8 cellular contexts compared by ENCODE assay signal in genomic region chr5:135426102-135427082, GRCh38. TPM values are rescaled to one million over a fixed set of nuclear protein-coding genes. Genes with fewer than 3 reads are reported as not detected.
DNase-seq lines count a peak whose midpoint lies in the region; ATAC-seq, FAIRE-seq and TF ChIP-seq lines count a peak whose summit lies in the region.

No MANE protein-coding gene starts in this region.

- no peak overlapping the region for H2BK12ac ChIP-seq in neuronal stem cell (ENCODE audit: low read length)

- H3K4me2 ChIP-seq in neuronal stem cell (ENCODE audit: insufficient read depth, low read length, poor library complexity, severe bottlenecking), result no peak overlapping the region

- peaks cover 0 to 12% (median 0%) of the 10 kb centered on the region in 3 experiments for H3K27me3 ChIP-seq in neuronal stem cell (ENCODE audit: control insufficient read depth in 3 of 3, insufficient read depth in 3 of 3, low read depth in 1 of 3, low read length in 3 of 3)

- H2AFZ ChIP-seq in neuronal stem cell (ENCODE audit: low read length), result no peak overlapping the region

- no peak overlapping the region for H2BK15ac ChIP-seq in neuronal stem cell (ENCODE audit: low read length)

- no peak overlapping the region for H3K23ac ChIP-seq in neuronal stem cell (ENCODE audit: low read depth, low read length, poor library complexity)

- H4K91ac ChIP-seq in neuronal stem cell (ENCODE audit: low read depth, low read length, poor library complexity), result no peak overlapping the region

- peak; percentile 77 to 87 for ATAC-seq in activated naive CD4-positive, alpha-beta T cell treated with anti-CD3 and anti-CD28 coated beads, Interleukin-2, amount 50 U/mL, for 72 hours
- peak; percentile 77 for ATAC-seq in GM21737 (IDR thresholded peaks at IDR 0.05; ENCODE audit: unreplicated experiment)

- peaks cover 3 to 4% of the 10 kb centered on the region in 2 donors for H3K9me3 ChIP-seq in neuronal stem cell (replicated peaks in 1 of 2; ENCODE audit: control insufficient read depth in 2 of 2, insufficient read depth in 1 of 2, low read depth in 1 of 2, low read length in 2 of 2)

- no peaks in the 10 kb centered on the region for H3K36me3 Mint-ChIP-seq in activated naive CD4-positive, alpha-beta T cell treated with anti-CD3 and anti-CD28 coated beads, Interleukin-2, amount 50 U/mL, for 72 hours

- no peaks in the 10 kb centered on the region for H3K36me3 ChIP-seq in neuronal stem cell (replicated peaks in 1 of 2; ENCODE audit: control insufficient read depth in 2 of 2, insufficient read depth in 2 of 2, low read length in 2 of 2)

- TF ChIP-seq POLR2A in erythroblast (IDR thresholded peaks at IDR 0.05; ENCODE audit: low read length), result no peak

- no peak overlapping the region for H3K18ac ChIP-seq in neuronal stem cell (ENCODE audit: low read length)

- H3K9me3 Mint-ChIP-seq in activated naive CD4-positive, alpha-beta T cell treated with anti-CD3 and anti-CD28 coated beads, Interleukin-2, amount 50 U/mL, for 72 hours, result no peaks in the 10 kb centered on the region

- WGBS in neuronal stem cell (ENCODE audit: extremely low coverage in 2 of 2, insufficient read length in 2 of 2, insufficient replicate concordance in 1 of 2), 2 donors, result no CpG with 5 or more reads among the region's 7 CpGs

- H3K14ac ChIP-seq in neuronal stem cell (ENCODE audit: low read length), result no peak overlapping the region

- H2BK5ac ChIP-seq in neuronal stem cell (ENCODE audit: low read length), result no peak overlapping the region

- no peak overlapping the region for H3K4ac ChIP-seq in neuronal stem cell (ENCODE audit: low read length)

- no peak overlapping the region for H2AK5ac ChIP-seq in neuronal stem cell (ENCODE audit: low read depth, low read length)

- peaks cover 0 to 2% of the 10 kb centered on the region in 2 donors for H3K4me1 ChIP-seq in neuronal stem cell (ENCODE audit: control insufficient read depth in 2 of 2, insufficient read depth in 1 of 2, low read depth in 1 of 2, low read length in 2 of 2)

- FAIRE-seq in frontal cortex (lab: Jason Lieb, UNC), result no peak

- no peak overlapping the region for H2BK120ac ChIP-seq in neuronal stem cell (ENCODE audit: low read depth, low read length)

- no peak overlapping the region for H3K27ac Mint-ChIP-seq in activated naive CD4-positive, alpha-beta T cell treated with anti-CD3 and anti-CD28 coated beads, Interleukin-2, amount 50 U/mL, for 72 hours

- H3K9ac ChIP-seq in neuronal stem cell (ENCODE audit: low read depth, low read length, poor library complexity), result no peak overlapping the region

- H3K79me1 ChIP-seq in neuronal stem cell (ENCODE audit: low read depth, low read length), result no peaks in the 10 kb centered on the region

- no peak overlapping the region for H3K27ac ChIP-seq in neuronal stem cell (replicated peaks; ENCODE audit: low read length)

- no peak overlapping the region for H4K8ac ChIP-seq in neuronal stem cell (ENCODE audit: low read depth, low read length)

- peak in 1 of 2 donors; percentile 27 for DNase-seq in activated naive CD4-positive, alpha-beta T cell treated with anti-CD3 and anti-CD28 coated beads, Interleukin-2, amount 50 U/mL, for 72 hours (ENCODE audit: low spot score in 2 of 2)
- DNase-seq in activated naive CD4-positive, alpha-beta T cell treated with anti-CD3 and anti-CD28 coated beads, Interleukin-2, amount 50 U/mL, for 16 hours, result no peak
- DNase-seq in LHCN-M2 (ENCODE audit: low read depth) (peak; percentile 47), SK-N-DZ (ENCODE audit: low spot score) (peak; percentile 62), erythroblast (lab: John Stamatoyannopoulos, UW) (peak; percentile 62 to 72), neuronal stem cell (ENCODE audit: low spot score) (peak; percentile 21), frontal cortex (ENCODE audit: low spot score in 2 of 2) (no peak)

- H3K4me3 ChIP-seq in neuronal stem cell (ENCODE audit: low read length in 2 of 2), result no peak overlapping the region

RNA-seq across cellular contexts. Expression of gene DCANP1, which starts 20.8 kb away (rescaled TPM):
- total RNA-seq in activated naive CD4-positive, alpha-beta T cell treated with anti-CD3 and anti-CD28 coated beads, Interleukin-2, amount 50 U/mL, for 72 hours, result not detected
- total RNA-seq in LHCN-M2 (2014; rRNA removed), result not detected in 2 replicates
- polyA plus RNA-seq in LHCN-M2 (2012), result not detected
- not detected in 2 replicates for polyA plus RNA-seq in SK-N-DZ (2014; cell fraction: cytosol; rRNA removed)
- polyA plus RNA-seq in SK-N-DZ (2014; cell fraction: nucleus; rRNA removed), result not detected in 2 replicates
- not detected for polyA plus RNA-seq in neuronal stem cell (2013, experiment 1 of 2)
- not detected for polyA plus RNA-seq in neuronal stem cell (2013, experiment 2 of 2)
- not detected for total RNA-seq in frontal cortex

RNA-seq across cellular contexts. Expression of gene TIFAB, which starts 25.8 kb away (rescaled TPM):
- not detected for total RNA-seq in activated naive CD4-positive, alpha-beta T cell treated with anti-CD3 and anti-CD28 coated beads, Interleukin-2, amount 50 U/mL, for 72 hours
- total RNA-seq in LHCN-M2 (2014; rRNA removed) (not detected in 2 replicates), frontal cortex (not detected)
- not detected for polyA plus RNA-seq in LHCN-M2 (2012)
- polyA plus RNA-seq in SK-N-DZ (2014; cell fraction: cytosol; rRNA removed), result not detected in 2 replicates
- polyA plus RNA-seq in SK-N-DZ (2014; cell fraction: nucleus; rRNA removed), result not detected in 2 replicates
- not detected for polyA plus RNA-seq in neuronal stem cell (2013, experiment 1 of 2)
- not detected for polyA plus RNA-seq in neuronal stem cell (2013, experiment 2 of 2)

RNA-seq across cellular contexts. Expression of gene MACROH2A1, which starts 27.4 kb away (rescaled TPM):
- total RNA-seq in activated naive CD4-positive, alpha-beta T cell treated with anti-CD3 and anti-CD28 coated beads, Interleukin-2, amount 50 U/mL, for 72 hours, result 100 to 1,000 TPM in 1 of 2 donors, 10 to 100 TPM in 1; 90.2 to 166 TPM
- total RNA-seq in LHCN-M2 (2014; rRNA removed), result 175 and 183 TPM in 2 replicates
- 102 TPM for polyA plus RNA-seq in LHCN-M2 (2012)
- polyA plus RNA-seq in SK-N-DZ (2014; cell fraction: cytosol; rRNA removed), result 360 and 407 TPM in 2 replicates
- 370 and 419 TPM in 2 replicates for polyA plus RNA-seq in SK-N-DZ (2014; cell fraction: nucleus; rRNA removed)
- polyA plus RNA-seq in neuronal stem cell (2013, experiment 1 of 2), result 191 TPM
- 193 TPM for polyA plus RNA-seq in neuronal stem cell (2013, experiment 2 of 2)
- total RNA-seq in frontal cortex, result 134 TPM

Comparison
In these comparisons a context has a peak if more than half of its experiments do, and no peak if none do; other contexts are left out.
1. DNase-seq: peak in LHCN-M2 (single experiment), SK-N-DZ (single experiment), erythroblast (2 of 2) and neuronal stem cell (single experiment); none in activated naive CD4-positive, alpha-beta T cell treated with anti-CD3 and anti-CD28 coated beads, Interleukin-2, amount 50 U/mL, for 16 hours (single experiment) and frontal cortex (0 of 2).